In the genomic region with DNA sequence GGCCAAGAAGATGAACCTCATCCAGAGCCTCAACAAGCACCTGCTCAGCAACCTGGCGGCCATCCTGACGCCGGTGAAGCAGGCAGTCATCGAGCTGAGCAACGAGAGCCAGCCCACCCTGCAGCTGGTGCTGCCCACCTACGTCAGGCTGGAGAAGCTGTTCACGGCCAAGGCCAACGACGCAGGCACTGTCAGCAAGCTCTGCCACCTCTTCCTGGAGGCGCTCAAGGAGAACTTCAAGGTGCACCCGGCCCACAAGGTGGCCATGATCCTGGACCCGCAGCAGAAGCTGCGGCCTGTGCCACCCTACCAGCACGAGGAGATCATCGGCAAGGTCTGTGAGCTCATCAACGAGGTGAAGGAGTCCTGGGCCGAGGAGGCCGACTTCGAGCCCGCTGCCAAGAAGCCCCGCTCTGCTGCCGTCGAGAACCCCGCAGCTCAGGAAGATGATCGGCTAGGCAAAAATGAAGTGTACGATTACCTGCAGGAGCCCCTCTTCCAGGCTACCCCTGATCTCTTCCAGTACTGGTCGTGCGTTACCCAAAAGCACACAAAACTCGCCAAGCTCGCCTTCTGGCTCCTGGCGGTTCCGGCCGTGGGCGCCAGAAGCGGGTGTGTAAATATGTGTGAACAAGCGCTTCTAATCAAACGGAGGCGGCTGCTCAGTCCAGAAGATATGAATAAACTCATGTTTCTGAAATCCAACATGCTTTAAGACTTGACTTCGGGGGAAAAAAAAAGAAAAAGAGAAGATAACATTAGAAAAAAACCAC, we compare ENCODE assay signal across 22 cellular contexts. TPM values are rescaled to one million over a fixed set of nuclear protein-coding genes. Genes with fewer than 3 reads are reported as not detected.
"Had no signal": no experiment of that assay in that cellular context is flagged by ENCODE, and none has a peak within 500 bp of the region (broad histone marks: within the 10 kb centered on the region; RNA-seq: fewer than 3 reads in every experiment).

No MANE protein-coding gene starts in this region.

- H3K36me3 ChIP-seq: uterus had no signal

- ATAC-seq: activated T-cell treated with anti-CD3 and anti-CD28 coated beads, Interleukin-2, amount 50 U/mL, for 4 hours; gastroesophageal sphincter; psoas muscle; T-helper 17 cell had no signal

- H3K4me1 ChIP-seq: ascending aorta, esophagus muscularis mucosa, gastroesophageal sphincter, heart left ventricle, psoas muscle, SJCRH30, thyroid gland, uterus had no signal

- H3K27ac ChIP-seq: ascending aorta, esophagus muscularis mucosa, gastroesophageal sphincter, heart left ventricle, psoas muscle, SJCRH30, skin epidermis, thyroid gland, uterus had no signal

- H3K4me3 ChIP-seq: ascending aorta, esophagus muscularis mucosa, gastroesophageal sphincter, heart left ventricle, psoas muscle, SJCRH30, skin epidermis, thyroid gland, uterus had no signal

- H3K27me3 Mint-ChIP-seq: natural killer cell treated with Interleukin-12 subunit alpha and Interleukin-12 subunit beta and Interleukin-15 and Interleukin-18, amount 100 ng/mL, for 72 hours had no signal

- H3K36me3 Mint-ChIP-seq: activated CD4-positive, alpha-beta memory T cell treated with anti-CD3 and anti-CD28 coated beads for 36 hours; activated naive CD4-positive, alpha-beta T cell treated with anti-CD3 and anti-CD28 coated beads, Interleukin-2, amount 50 U/mL, for 24 hours; natural killer cell treated with Interleukin-12 subunit alpha and Interleukin-12 subunit beta and Interleukin-15 and Interleukin-18, amount 100 ng/mL, for 72 hours had no signal

- H3K4me1 Mint-ChIP-seq: activated naive CD4-positive, alpha-beta T cell treated with anti-CD3 and anti-CD28 coated beads, Interleukin-2, amount 50 U/mL, for 24 hours; mesothelial cell of epicardium; T-helper 17 cell had no signal

- H3K9me3 Mint-ChIP-seq: activated CD4-positive, alpha-beta memory T cell treated with anti-CD3 and anti-CD28 coated beads for 36 hours; activated naive CD4-positive, alpha-beta T cell treated with anti-CD3 and anti-CD28 coated beads, Interleukin-2, amount 50 U/mL, for 24 hours; activated T-cell treated with anti-CD3 and anti-CD28 coated beads, Interleukin-2, amount 50 U/mL, for 4 hours; natural killer cell treated with Interleukin-12 subunit alpha and Interleukin-12 subunit beta and Interleukin-15 and Interleukin-18, amount 100 ng/mL, for 72 hours had no signal

- H3K4me3 Mint-ChIP-seq: activated CD4-positive, alpha-beta memory T cell treated with anti-CD3 and anti-CD28 coated beads for 36 hours; activated naive CD4-positive, alpha-beta T cell treated with anti-CD3 and anti-CD28 coated beads, Interleukin-2, amount 50 U/mL, for 24 hours; activated T-cell treated with anti-CD3 and anti-CD28 coated beads, Interleukin-2, amount 50 U/mL, for 4 hours; mesothelial cell of epicardium; natural killer cell treated with Interleukin-12 subunit alpha and Interleukin-12 subunit beta and Interleukin-15 and Interleukin-18, amount 100 ng/mL, for 72 hours; T-helper 17 cell had no signal

- DNase-seq: activated CD4-positive, alpha-beta memory T cell treated with anti-CD3 and anti-CD28 coated beads for 36 hours; activated T-cell treated with anti-CD3 and anti-CD28 coated beads, Interleukin-2, amount 50 U/mL, for 4 hours; effector CD8-positive, alpha-beta T cell; heart left ventricle; occipital lobe; right cardiac atrium; SJCRH30; stimulated activated CD4-positive, alpha-beta T cell treated with anti-CD3 and anti-CD28 coated beads, Interleukin-15, amount 100 ng/mL, for 24 hours; stimulated activated CD4-positive, alpha-beta T cell treated with anti-CD3 and anti-CD28 coated beads, Interleukin-4, amount 100 ng/mL, for 1 hour; T-helper 17 cell; thyroid gland; uterus had no signal

- H3K27ac Mint-ChIP-seq: activated CD4-positive, alpha-beta memory T cell treated with anti-CD3 and anti-CD28 coated beads for 36 hours; activated naive CD4-positive, alpha-beta T cell treated with anti-CD3 and anti-CD28 coated beads, Interleukin-2, amount 50 U/mL, for 24 hours; mesothelial cell of epicardium; natural killer cell treated with Interleukin-12 subunit alpha and Interleukin-12 subunit beta and Interleukin-15 and Interleukin-18, amount 100 ng/mL, for 72 hours; T-helper 17 cell had no signal

- H3K27me3 ChIP-seq: ascending aorta, esophagus muscularis mucosa, gastroesophageal sphincter, heart left ventricle, SJCRH30, thyroid gland, uterus had no signal

- H3K9me3 ChIP-seq: ascending aorta, gastroesophageal sphincter, psoas muscle, SJCRH30, thyroid gland had no signal

RNA-seq across cellular contexts. Expression of gene AMBP, which starts 28.5 kb away (rescaled TPM):
- total RNA-seq: activated CD4-positive, alpha-beta memory T cell treated with anti-CD3 and anti-CD28 coated beads for 36 hours; endothelial cell of umbilical vein; esophagus muscularis mucosa; gastroesophageal sphincter; lower leg skin; natural killer cell treated with Interleukin-12 subunit alpha and Interleukin-12 subunit beta and Interleukin-15 and Interleukin-18, amount 100 ng/mL, for 72 hours; T-helper 17 cell had no signal
- polyA plus RNA-seq: endothelial cell of umbilical vein, psoas muscle had no signal

RNA-seq across cellular contexts. Expression of gene KIF12, which starts 49.5 kb away (rescaled TPM):
- total RNA-seq: activated CD4-positive, alpha-beta memory T cell treated with anti-CD3 and anti-CD28 coated beads for 36 hours; ascending aorta; esophagus muscularis mucosa; gastroesophageal sphincter; natural killer cell treated with Interleukin-12 subunit alpha and Interleukin-12 subunit beta and Interleukin-15 and Interleukin-18, amount 100 ng/mL, for 72 hours; SJCRH30; T-helper 17 cell had no signal
